Comparison of ENCODE assay signal across 11 cellular contexts in the genomic region with DNA sequence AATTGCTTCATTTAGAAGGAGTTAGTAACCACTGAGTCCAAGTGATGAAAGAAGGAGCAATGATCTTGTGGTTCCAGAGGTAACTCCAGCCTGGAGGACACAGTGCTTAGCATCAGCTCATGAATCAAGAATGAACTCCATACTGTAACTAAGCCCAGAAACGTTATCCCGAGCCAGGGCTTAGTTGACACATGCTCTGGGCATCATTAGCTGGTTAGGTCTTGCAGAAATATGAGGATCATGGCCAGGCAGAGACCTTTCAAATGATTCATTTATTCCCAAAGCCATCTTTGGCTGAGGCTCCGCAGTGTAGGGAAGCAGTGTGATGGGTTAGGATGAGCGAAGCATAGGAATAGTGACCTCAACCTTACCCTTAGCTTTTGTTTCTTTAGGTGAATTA.
DNase-seq lines count a peak whose midpoint lies in the region; ATAC-seq, FAIRE-seq and TF ChIP-seq lines count a peak whose summit lies in the region.
"Had no signal": no experiment of that assay in that cellular context is flagged by ENCODE, and none has a peak within 500 bp of the region (broad histone marks: within the 10 kb centered on the region; RNA-seq: fewer than 3 reads in every experiment).

No MANE protein-coding gene starts in this region.

- H3K27ac Mint-ChIP-seq in MCF 10A (ENCODE audit: low read depth, unreplicated experiment) = peak overlapping the region; percentile 71
- H3K27ac Mint-ChIP-seq: activated naive CD8-positive, alpha-beta T cell treated with anti-CD3 and anti-CD28 coated beads, Interleukin-2, amount 10 ng/mL, durations not matched to agents 7 days and 5 days had no signal

- DNase-seq in GOT3 (lab: John Stamatoyannopoulos, UW) (peak; percentile 3), MCF 10A (ENCODE audit: unreplicated experiment) (peak; percentile 49), keratinocyte (ENCODE audit: low read depth, low spot score) (no peak), smooth muscle cell (lab: John Stamatoyannopoulos, UW; ENCODE audit: unreplicated experiment) (no peak), NCI-H526 treated with DMSO at 0.1 percent for 48 hours (lab: John Stamatoyannopoulos, UW) (no peak), left colon (no peak)
- DNase-seq: activated naive CD8-positive, alpha-beta T cell treated with anti-CD3 and anti-CD28 coated beads, Interleukin-2, amount 10 ng/mL, durations not matched to agents 7 days and 5 days; NCI-H526 had no signal

- 6% methylated on average over 4 of the region's 4 CpGs for WGBS in smooth muscle cell (ENCODE audit: low lambda C conversion rate)

- intact Hi-C loops in MCF 10A (cut with micrococcal nuclease) = no loop called here
- intact Hi-C loops in left colon (cut with DNase I, micrococcal nuclease) = no loop called here

- H3K36me3 Mint-ChIP-seq in MCF 10A (ENCODE audit: insufficient read depth, unreplicated experiment) = no peaks in the 10 kb centered on the region
- H3K36me3 Mint-ChIP-seq: activated naive CD8-positive, alpha-beta T cell treated with anti-CD3 and anti-CD28 coated beads, Interleukin-2, amount 10 ng/mL, durations not matched to agents 7 days and 5 days had no signal

- H3K4me1 Mint-ChIP-seq in MCF 10A (ENCODE audit: insufficient read depth, unreplicated experiment) = peaks cover 40% of the 10 kb centered on the region
- H3K4me1 Mint-ChIP-seq: activated naive CD8-positive, alpha-beta T cell treated with anti-CD3 and anti-CD28 coated beads, Interleukin-2, amount 10 ng/mL, durations not matched to agents 7 days and 5 days had no signal

- peaks cover 60% of the 10 kb centered on the region for H3K4me1 ChIP-seq in keratinocyte (ENCODE audit: control insufficient read depth, extremely low read depth, insufficient read depth, low read length)
- H3K4me1 ChIP-seq in smooth muscle cell (ENCODE audit: low read depth) = peaks cover 57% of the 10 kb centered on the region

- dilution Hi-C loops in keratinocyte (cut with MboI; ENCODE audit: extremely low pct_ligation_motif_present, low sequenced_read_pairs) = no loop called here

- ATAC-seq in HG03095 (IDR thresholded peaks at IDR 0.05; ENCODE audit: unreplicated experiment) = no peak
- no peak for ATAC-seq in left colon
- ATAC-seq in GM19395 (IDR thresholded peaks at IDR 0.05; ENCODE audit: unreplicated experiment) = no peak

- FAIRE-seq in keratinocyte (lab: Jason Lieb, UNC) = peak; percentile 93
- FAIRE-seq: GM18507 had no signal

- H3K79me2 ChIP-seq in keratinocyte (ENCODE audit: control insufficient read depth, insufficient read depth, low read length) (no peaks in the 10 kb centered on the region), smooth muscle cell (ENCODE audit: low read depth) (no peaks in the 10 kb centered on the region)

- H3K27me3 ChIP-seq in keratinocyte (ENCODE audit: control insufficient read depth, extremely low read depth, insufficient read depth, low read length) = no peaks in the 10 kb centered on the region
- no peaks in the 10 kb centered on the region for H3K27me3 ChIP-seq in smooth muscle cell (ENCODE audit: low read depth)

- H3F3A ChIP-seq in smooth muscle cell (ENCODE audit: low read depth) = peaks cover 37% of the 10 kb centered on the region

- TF ChIP-seq CTCF in MCF 10A (IDR thresholded peaks at IDR 0.05; ENCODE audit: unreplicated experiment) (no peak), keratinocyte (optimal IDR thresholded peaks at IDR 0.05 in 1 of 3, IDR thresholded peaks at IDR 0.05 in 1 of 3, conservative IDR thresholded peaks at IDR 0.05 in 1 of 3; ENCODE audit: extremely low read depth in 1 of 3, insufficient read depth in 2 of 3, low read length in 3 of 3) (no peak), smooth muscle cell (IDR thresholded peaks at IDR 0.05; ENCODE audit: borderline replicate concordance, insufficient read depth, poor library complexity, severe bottlenecking) (no peak)

- no peaks in the 10 kb centered on the region for H4K20me1 ChIP-seq in keratinocyte (ENCODE audit: control insufficient read depth, extremely low read depth, insufficient read depth, low read length)
- H4K20me1 ChIP-seq in smooth muscle cell (ENCODE audit: low read depth) = no peaks in the 10 kb centered on the region

- H3K9ac ChIP-seq in keratinocyte (ENCODE audit: control insufficient read depth, extremely low read depth, insufficient read depth, low read length) (peak overlapping the region; percentile 39), smooth muscle cell (ENCODE audit: low read depth) (peak overlapping the region; percentile 91)

- no TSS peak for BruUV-seq in MCF 10A (replicated peaks; lab: Mats Ljungman, UMichigan)

- peaks cover 7% of the 10 kb centered on the region for H3K9me3 Mint-ChIP-seq in MCF 10A (ENCODE audit: unreplicated experiment)
- H3K9me3 Mint-ChIP-seq: activated naive CD8-positive, alpha-beta T cell treated with anti-CD3 and anti-CD28 coated beads, Interleukin-2, amount 10 ng/mL, durations not matched to agents 7 days and 5 days had no signal

- POLR2A ChIA-PET in MCF 10A (lab: Yijun Ruan, JAX) = interaction anchor here (0.6 to 4.8 kb wide), 17 partner anchors 11 to 444 kb away, joined by 3 to 37 read pairs (median 4); partner anchors contain the start of gene SESN3

- H3K9me1 ChIP-seq in keratinocyte (ENCODE audit: control insufficient read depth, extremely low read depth, insufficient read depth, low read length) = no peaks in the 10 kb centered on the region

- CTCF ChIA-PET in MCF 10A (lab: Yijun Ruan, JAX) = interaction anchor here (0.6 to 1.9 kb wide), 5 partner anchors 13 to 358 kb away, joined by 3 to 11 read pairs (median 3); no protein-coding TSS in a partner anchor

- peak overlapping the region; percentile 64 for H3K4me2 ChIP-seq in keratinocyte (ENCODE audit: control insufficient read depth, extremely low read depth, insufficient read depth, low read depth, low read length)
- H3K4me2 ChIP-seq in smooth muscle cell = peak overlapping the region; percentile 76

- H3K9me3 ChIP-seq in keratinocyte (ENCODE audit: control insufficient read depth, low read depth, low read length) (no peaks in the 10 kb centered on the region), smooth muscle cell (replicated peaks; ENCODE audit: low read depth) (no peaks in the 10 kb centered on the region)

- H3K36me3 ChIP-seq in keratinocyte (ENCODE audit: control insufficient read depth in 2 of 2, extremely low read depth in 1 of 2, insufficient read depth in 2 of 2, low read length in 2 of 2) (no peaks in the 10 kb centered on the region), smooth muscle cell (ENCODE audit: low read depth) (no peaks in the 10 kb centered on the region)

- H3K27ac ChIP-seq in keratinocyte (ENCODE audit: control insufficient read depth, insufficient read depth, low read length) = peak overlapping the region; percentile 83
- H3K27ac ChIP-seq in smooth muscle cell (ENCODE audit: low read depth) = peak overlapping the region; percentile 99

- H3K27me3 Mint-ChIP-seq in MCF 10A (ENCODE audit: insufficient read depth, unreplicated experiment) = no peaks in the 10 kb centered on the region

- H3K4me3 ChIP-seq in keratinocyte (ENCODE audit: control insufficient read depth in 2 of 3, extremely low read depth in 1 of 3, insufficient read depth in 2 of 3, low read depth in 1 of 3, low read length in 3 of 3) (peak overlapping the region in 1 of 3 experiments; percentile 34), smooth muscle cell (peak overlapping the region; percentile 1)

- H2AFZ ChIP-seq in keratinocyte (ENCODE audit: control insufficient read depth, low read length) (no peak overlapping the region), smooth muscle cell (ENCODE audit: low read depth) (no peak overlapping the region)

- H3K4me3 Mint-ChIP-seq in MCF 10A (ENCODE audit: unreplicated experiment) = peak overlapping the region; percentile 7
- H3K4me3 Mint-ChIP-seq: activated naive CD8-positive, alpha-beta T cell treated with anti-CD3 and anti-CD28 coated beads, Interleukin-2, amount 10 ng/mL, durations not matched to agents 7 days and 5 days had no signal

Comparison
In these comparisons a context has a peak if more than half of its experiments do, and no peak if none do; other contexts are left out.
1. DNase-seq: peak in GOT3 (single experiment) and MCF 10A (single experiment); none in keratinocyte (single experiment), smooth muscle cell (single experiment), NCI-H526 treated with DMSO at 0.1 percent for 48 hours (single experiment) and left colon (0 of 2).